19 cellular contexts compared by ENCODE assay signal in the genomic region with DNA sequence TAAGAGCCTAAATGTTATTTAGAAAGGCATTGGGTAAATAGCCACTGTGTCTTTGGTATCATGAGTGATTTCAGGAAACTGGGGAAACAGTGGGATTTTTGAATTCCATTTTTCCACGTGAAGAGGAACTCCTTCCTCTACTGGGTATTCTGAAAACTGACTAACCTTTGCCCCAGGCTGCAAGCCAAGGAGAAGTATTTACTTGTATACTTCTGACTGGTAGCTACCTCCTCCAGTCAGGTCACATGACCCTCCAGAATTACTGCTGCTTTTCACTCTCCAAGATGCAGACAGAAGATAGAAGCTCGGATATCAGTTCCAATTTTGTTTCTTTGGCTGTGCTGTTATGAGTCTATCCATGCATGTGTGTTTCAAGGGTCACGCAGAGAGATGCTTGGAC. TPM values are rescaled to one million over a fixed set of nuclear protein-coding genes. Genes with fewer than 3 reads are reported as not detected.
DNase-seq lines count a peak whose midpoint lies in the region; ATAC-seq and TF ChIP-seq lines count a peak whose summit lies in the region.
"Had no signal": no experiment of that assay in that cellular context is flagged by ENCODE, and none has a peak within 500 bp of the region (broad histone marks: within the 10 kb centered on the region; RNA-seq: fewer than 3 reads in every experiment).

No MANE protein-coding gene starts in this region.

- TF ChIP-seq POLR2A in body of pancreas (IDR thresholded peaks at IDR 0.05) (no peak), thyroid gland (IDR thresholded peaks at IDR 0.05) (no peak)

- no peak for TF ChIP-seq RAD21 in Ishikawa (IDR thresholded peaks at IDR 0.05; ENCODE audit: low read depth)

- TF ChIP-seq EP300 in Ishikawa (IDR thresholded peaks at IDR 0.05; ENCODE audit: borderline replicate concordance) = no peak

- H3K27me3 ChIP-seq in body of pancreas (no peaks in the 10 kb centered on the region), lower lobe of right lung (ENCODE audit: low read depth) (no peaks in the 10 kb centered on the region), thyroid gland (no peaks in the 10 kb centered on the region)
- H3K27me3 ChIP-seq: BLaER1 treated with 17β-estradiol and CSF1 and Interleukin-3, amounts not matched to agents 10 nM and 100 nM had no signal

- H3K36me3 ChIP-seq in body of pancreas (replicated peaks in 1 of 2; ENCODE audit: insufficient read depth in 1 of 2, low read depth in 2 of 2) (no peaks in the 10 kb centered on the region), lower lobe of right lung (no peaks in the 10 kb centered on the region), thyroid gland (no peaks in the 10 kb centered on the region)
- H3K36me3 ChIP-seq: BLaER1 treated with 17β-estradiol and CSF1 and Interleukin-3, amounts not matched to agents 10 nM and 100 nM had no signal

- no peaks in the 10 kb centered on the region for H3K27me3 Mint-ChIP-seq in HFFc6 (ENCODE audit: insufficient read depth)

- H3K4me3 Mint-ChIP-seq in HFFc6 = no peak overlapping the region
- H3K4me3 Mint-ChIP-seq: CD8-positive, alpha-beta memory T cell had no signal

- peaks cover 8% of the 10 kb centered on the region for H3K4me1 Mint-ChIP-seq in HFFc6 (ENCODE audit: low read depth)

- no peaks in the 10 kb centered on the region for H3K9me3 ChIP-seq in body of pancreas
- H3K9me3 ChIP-seq in lower lobe of right lung = peaks cover 3% of the 10 kb centered on the region
- H3K9me3 ChIP-seq in thyroid gland = no peaks in the 10 kb centered on the region

- intact Hi-C loops in body of pancreas (cut with DNase I) (no loop called here), lower lobe of right lung (cut with DNase I) (no loop called here), thyroid gland (cut with DNase I) (no loop called here)

- ATAC-seq in body of pancreas (no peak), lower lobe of right lung (peak; percentile 50 to 70), HG03175 (IDR thresholded peaks at IDR 0.05; ENCODE audit: unreplicated experiment) (no peak), HG02571 (IDR thresholded peaks at IDR 0.05; ENCODE audit: unreplicated experiment) (no peak)

- WGBS in body of pancreas, 2 donors = 48 to 57% methylated on average over 3 of the region's 3 CpGs
- WGBS in thyroid gland, 2 donors = 40 to 55% methylated on average over 3 of the region's 3 CpGs

- TF ChIP-seq CTCF in body of pancreas (IDR thresholded peaks at IDR 0.05) = no peak
- TF ChIP-seq CTCF in lower lobe of right lung (IDR thresholded peaks at IDR 0.05) = no peak
- no peak for TF ChIP-seq CTCF in thyroid gland (IDR thresholded peaks at IDR 0.05)
- TF ChIP-seq CTCF in HFFc6 (IDR thresholded peaks at IDR 0.05) = no peak

- H3K4me1 ChIP-seq in body of pancreas = peaks cover 14% of the 10 kb centered on the region
- peaks cover 14% of the 10 kb centered on the region for H3K4me1 ChIP-seq in lower lobe of right lung
- H3K4me1 ChIP-seq in thyroid gland = peaks cover 8 to 16% of the 10 kb centered on the region in 2 donors

- H3K4me3 ChIP-seq in body of pancreas (no peak overlapping the region), lower lobe of right lung (no peak overlapping the region), thyroid gland (replicated peaks in 1 of 3) (no peak overlapping the region)
- H3K4me3 ChIP-seq: BLaER1 treated with 17β-estradiol and CSF1 and Interleukin-3, amounts not matched to agents 10 nM and 100 nM had no signal

- H3K27ac Mint-ChIP-seq in HFFc6 = no peak overlapping the region
- H3K27ac Mint-ChIP-seq: CD8-positive, alpha-beta memory T cell had no signal

- H3K36me3 Mint-ChIP-seq in HFFc6 (ENCODE audit: low read depth) = peaks cover 27% of the 10 kb centered on the region

- peaks cover 6% of the 10 kb centered on the region for H3K9me3 Mint-ChIP-seq in HFFc6

- DNase-seq in body of pancreas (peak; percentile 21 to 39 (median 28)), lower lobe of right lung (no peak), thyroid gland (peak; percentile 8 to 22), HFFc6 (no peak)
- DNase-seq: CD8-positive, alpha-beta memory T cell; DMS53; EL; Karpas-422; NCI-H1436; NCI-H2029 treated with DMSO at 0.1 percent for 48 hours; NCI-H2227 treated with DMSO at 0.1 percent for 48 hours; NCI-H510A treated with DMSO at 0.1 percent for 48 hours; NCI-H774; RPMI8226; SIG-M5 had no signal

- no peak overlapping the region for H3K27ac ChIP-seq in body of pancreas
- no peak overlapping the region for H3K27ac ChIP-seq in lower lobe of right lung
- H3K27ac ChIP-seq in thyroid gland = no peak overlapping the region
- H3K27ac ChIP-seq: BLaER1 treated with 17β-estradiol and CSF1 and Interleukin-3, amounts not matched to agents 10 nM and 100 nM had no signal

TF ChIP-seq in Ishikawa, 13 proteins besides CTCF, POLR2A, EP300 and RAD21:
- TF ChIP-seq, protein P1, sequence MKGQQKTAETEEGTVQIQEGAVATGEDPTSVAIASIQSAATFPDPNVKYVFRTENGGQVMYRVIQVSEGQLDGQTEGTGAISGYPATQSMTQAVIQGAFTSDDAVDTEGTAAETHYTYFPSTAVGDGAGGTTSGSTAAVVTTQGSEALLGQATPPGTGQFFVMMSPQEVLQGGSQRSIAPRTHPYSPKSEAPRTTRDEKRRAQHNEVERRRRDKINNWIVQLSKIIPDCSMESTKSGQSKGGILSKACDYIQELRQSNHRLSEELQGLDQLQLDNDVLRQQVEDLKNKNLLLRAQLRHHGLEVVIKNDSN (IDR thresholded peaks at IDR 0.05) = peak; percentile 59
- no peak for TF ChIP-seq NFIC (IDR thresholded peaks at IDR 0.05)
TF ChIP-seq in Ishikawa: peak in this region for 1.

RNA-seq across cellular contexts. Expression of a gene that starts 50.9 kb away (rescaled TPM):
- total RNA-seq in body of pancreas = 10 to 100 TPM; 20.0 to 27.4 TPM
- total RNA-seq in lower lobe of right lung = 35.4 TPM
- 10 to 100 TPM; 44.4 to 58.0 (median 46.2) TPM for total RNA-seq in thyroid gland
- 10 to 100 TPM; 20.9 to 28.4 (median 25.1) TPM for total RNA-seq in HFFc6 (2021; fragmentation: NEBNext Ultra II Directional; extraction: Animal tissue kit (Norgen Biotek cat#: 25700))

RNA-seq across cellular contexts. Expression of a gene that starts 58.2 kb away (rescaled TPM):
- 1 to 10 TPM; 8.3 to 9.2 TPM for total RNA-seq in body of pancreas
- total RNA-seq in lower lobe of right lung = 11.5 TPM
- 10 to 100 TPM in 3 of 4 donors, 1 to 10 TPM in 1; 7.4 to 23.7 (median 15.6) TPM for total RNA-seq in thyroid gland
- total RNA-seq in HFFc6 (2021; fragmentation: NEBNext Ultra II Directional; extraction: Animal tissue kit (Norgen Biotek cat#: 25700)) = 1 to 10 TPM; 4.2 to 7.4 (median 6.4) TPM

Comparison
In these comparisons a context has a peak if more than half of its experiments do, and no peak if none do; other contexts are left out.
1. ATAC-seq: peak in lower lobe of right lung (2 of 2); none in body of pancreas (single experiment), HG03175 (single experiment) and HG02571 (single experiment).
2. DNase-seq: peak in body of pancreas (4 of 4) and thyroid gland (2 of 2); none in lower lobe of right lung (single experiment) and HFFc6 (single experiment).